ENCODE assay signal across 19 cellular contexts in genomic region chr2:44118257-44118656, GRCh38. TPM values are rescaled to one million over a fixed set of nuclear protein-coding genes. Genes with fewer than 3 reads are reported as not detected.
DNase-seq lines count a peak whose midpoint lies in the region; ATAC-seq, FAIRE-seq and TF ChIP-seq lines count a peak whose summit lies in the region.
"Had no signal": no experiment of that assay in that cellular context is flagged by ENCODE, and none has a peak within 500 bp of the region (broad histone marks: within the 10 kb centered on the region; RNA-seq: fewer than 3 reads in every experiment).

No MANE protein-coding gene starts in this region.

- in situ Hi-C loops in K562 (cut with MboI) = no loop called here

- FAIRE-seq in K562 (lab: Jason Lieb, UNC) = peak; percentile 52
- FAIRE-seq: H54 had no signal

- H3K27me3 ChIP-seq in K562 (ENCODE audit: control insufficient read depth in 2 of 2, insufficient read depth in 2 of 2, low read length in 2 of 2) = peaks cover 0 to 11% of the 10 kb centered on the region in 2 experiments; a peak in 2 of 5 replicates
- H3K27me3 ChIP-seq: vagina had no signal

- peak; percentile 73 for ATAC-seq in K562
- ATAC-seq in HG02884 (IDR thresholded peaks at IDR 0.05; ENCODE audit: unreplicated experiment) = no peak
- ATAC-seq: left ventricle myocardium superior, T-cell had no signal

- no peak for TF ChIP-seq POLR2A in NB4 (IDR thresholded peaks at IDR 0.05; ENCODE audit: extremely low read depth, insufficient read length)
- TF ChIP-seq POLR2A in K562 (conservative IDR thresholded peaks at IDR 0.05) = no peak

- CTCF ChIA-PET in K562 (lab: Yijun Ruan, JAX; ENCODE audit: low intra/inter-chr PET ratio) = no interaction called here

- H3K27ac ChIP-seq in K562 (ENCODE audit: extremely low read depth, low read depth, low read length) = no peak overlapping the region
- H3K27ac ChIP-seq: vagina had no signal

- H3K4me1 ChIP-seq in K562 (replicated peaks in 1 of 2; ENCODE audit: control insufficient read depth in 2 of 2, insufficient read depth in 2 of 2, low read length in 2 of 2) = no peaks in the 10 kb centered on the region
- H3K4me1 ChIP-seq: vagina had no signal

- no peak overlapping the region for H3K4me2 ChIP-seq in K562 (ENCODE audit: insufficient read depth, low read length)

- no peaks in the 10 kb centered on the region for H3K79me2 ChIP-seq in K562 (ENCODE audit: control insufficient read depth, insufficient read depth, low read length)

- POLR2A ChIA-PET in K562 (lab: Yijun Ruan, JAX) = interaction anchor here (0.7 kb wide), 1 partner anchor 19 kb away, joined by 3 read pairs; no protein-coding TSS in a partner anchor

- no peak for TF ChIP-seq RAD21 in K562 (CRISPR knock-in tag; conservative IDR thresholded peaks at IDR 0.05 in 1 of 2, IDR thresholded peaks at IDR 0.05 in 1 of 2)

- no TSS peak for BruUV-seq in K562 (replicated peaks; lab: Mats Ljungman, UMichigan)

- DNase-seq in stimulated activated CD4-positive, alpha-beta T cell treated with anti-CD3 and anti-CD28 coated beads, Interleukin-15, amount 100 ng/mL, for 48 hours (ENCODE audit: low read depth in 2 of 2) = peak; percentile 9 to 25
- DNase-seq in stimulated activated CD4-positive, alpha-beta T cell treated with anti-CD3 and anti-CD28 coated beads, Interleukin-4, amount 100 ng/mL, for 1 hour = no peak
- DNase-seq in NB4 (ENCODE audit: low read depth) = peak; percentile 35
- DNase-seq in K562 (ENCODE audit: extremely low read depth in 1 of 4, low spot score in 3 of 4) = peak in 2 of 4 experiments; percentile 8 to 31
- DNase-seq in stimulated activated CD8-positive, alpha-beta memory T cell treated with anti-CD3 and anti-CD28 coated beads, Interleukin-4, amount 100 ng/mL, for 48 hours = peak; percentile 59
- no peak for DNase-seq in amniotic stem cell (lab: John Stamatoyannopoulos, UW)
- DNase-seq: activated naive CD8-positive, alpha-beta T cell treated with anti-CD3 and anti-CD28 coated beads for 36 hours; dermis blood vessel endothelial cell; left ventricle myocardium superior; NCI-H1092; NCI-H2081; NCI-H524 treated with DMSO at 0.1 percent for 48 hours; occipital lobe; retina; SHP77; T-cell had no signal

- 17% methylated on average over 10 of the region's 10 CpGs for WGBS in K562 (ENCODE audit: insufficient coverage, low coverage, missing lambda C conversion rate)

- no peaks in the 10 kb centered on the region for H3K9me1 ChIP-seq in K562 (ENCODE audit: control insufficient read depth, insufficient read depth, low read length)

- TF ChIP-seq CTCF in NB4 (IDR thresholded peaks at IDR 0.05; ENCODE audit: low read depth, low read length) (no peak), K562 (IDR thresholded peaks at IDR 0.05 in 2 of 3, conservative IDR thresholded peaks at IDR 0.05 in 1 of 3; ENCODE audit: insufficient read depth in 2 of 3, low read depth in 1 of 3, low read length in 3 of 3) (no peak)

- H2AFZ ChIP-seq in K562 (ENCODE audit: low read depth, low read length) = no peak overlapping the region

- H3K9ac ChIP-seq in K562 (ENCODE audit: insufficient read depth in 1 of 2, low read depth in 2 of 2, low read length in 2 of 2) = no peak overlapping the region

- no peak for TF ChIP-seq EP300 in K562 (IDR thresholded peaks at IDR 0.05; ENCODE audit: low read length)

- no peaks in the 10 kb centered on the region for H3K36me3 ChIP-seq in K562 (ENCODE audit: control insufficient read depth, insufficient read depth, low read length)
- H3K36me3 ChIP-seq: vagina had no signal

- no peaks in the 10 kb centered on the region for H3K9me3 ChIP-seq in K562 (replicated peaks; ENCODE audit: control insufficient read depth, insufficient read depth, low read depth, low read length)
- H3K9me3 ChIP-seq: vagina had no signal

- intact Hi-C loops in K562 (cut with micrococcal nuclease) = no loop called here

- H4K20me1 ChIP-seq in K562 (replicated peaks; ENCODE audit: control insufficient read depth, insufficient read depth, low read length) = no peaks in the 10 kb centered on the region

- H3K4me3 ChIP-seq in NB4 (ENCODE audit: low read depth, low read length) (no peak overlapping the region), K562 (no peak overlapping the region)
- H3K4me3 ChIP-seq: vagina had no signal

TF ChIP-seq in K562, 482 proteins besides CTCF, POLR2A, EP300 and RAD21 (continues in another document):
- TF ChIP-seq KDM1A (IDR thresholded peaks at IDR 0.05) (peak; percentile 68 to 72; a peak in 3 of 4 replicates), HMBOX1 (IDR thresholded peaks at IDR 0.05) (peak; percentile 34; the same call in 1 of the 2 replicates), JUND (IDR thresholded peaks at IDR 0.05; ENCODE audit: borderline replicate concordance, low read depth, low read length) (no peak), JUND (tag; IDR thresholded peaks at IDR 0.05; ENCODE audit: borderline replicate concordance, low read depth, low read length) (peak; percentile 33; the same call in 1 of the 3 replicates), ADNP (tag; IDR thresholded peaks at IDR 0.05) (0 out of 2 replicates have a peak, but pooled peaks have one; percentile 32), TSHZ1 (CRISPR knock-in tag; IDR thresholded peaks at IDR 0.05) (no peak), ERF (CRISPR knock-in tag; IDR thresholded peaks at IDR 0.05) (no peak), HNRNPH1 (optimal IDR thresholded peaks at IDR 0.05; ENCODE audit: low read depth, low read length) (no peak), CBFA2T3 (IDR thresholded peaks at IDR 0.05) (0 out of 2 replicates have a peak, but pooled peaks have one; percentile 21), ATF7 (IDR thresholded peaks at IDR 0.05) (peak; percentile 83), NR2C1 (IDR thresholded peaks at IDR 0.05) (no peak), NR2C1 (tag; IDR thresholded peaks at IDR 0.05) (peak; percentile 65), ARID1B (IDR thresholded peaks at IDR 0.05) (peak; percentile 25; the same call in 1 of the 2 replicates), NR2C2 (CRISPR knock-in tag; IDR thresholded peaks at IDR 0.05) (no peak), NR2C2 (tag; IDR thresholded peaks at IDR 0.05) (peak; percentile 38; the same call in 1 of the 2 replicates), JUN (IDR thresholded peaks at IDR 0.05; ENCODE audit: borderline replicate concordance, low read depth, low read length) (no peak), JUN (CRISPR knock-in tag; IDR thresholded peaks at IDR 0.05; ENCODE audit: borderline replicate concordance) (0 out of 2 replicates have a peak, but pooled peaks have one; percentile 34)

RNA-seq across cellular contexts. Expression of gene PPM1B, which starts 50.4 kb away (rescaled TPM):
- 34.0 and 96.0 TPM in 2 replicates for total RNA-seq in K562 (2011; cell fraction: chromatin; rRNA removed; ENCODE audit: low replicate concordance)
- 13.5 and 20.7 TPM in 2 replicates for total RNA-seq in K562 (2011; cell fraction: nucleolus; rRNA removed)
- total RNA-seq in K562 (2011; cell fraction: nucleoplasm; rRNA removed) = 48.2 and 84.6 TPM in 2 replicates
- 10.4 and 21.6 TPM in 2 replicates for total RNA-seq in K562 (2014; rRNA removed)
- total RNA-seq in K562 (2014; rRNA removed; fragmentation: Illumina TruSeq; extraction: Trizol) = 33.3 and 36.4 TPM in 2 replicates
- total RNA-seq in K562 (2015; rRNA removed; fragmentation: Illumina TruSeq; extraction: Trizol) = 28.5 and 30.6 TPM in 2 replicates
- total RNA-seq in K562 (2021) = 28.6 and 29.2 TPM in 2 replicates
- polyA plus RNA-seq in K562 (2011; rRNA removed) = 40.1 and 44.0 TPM in 2 replicates
- 9.2 and 14.9 TPM in 2 replicates for polyA plus RNA-seq in K562 (2011; cell fraction: cytosol; rRNA removed)
- polyA plus RNA-seq in K562 (2011; cell fraction: nucleus; rRNA removed) = 13.6 and 23.6 TPM in 2 replicates
- polyA plus RNA-seq in K562 (2012) = 22.6 and 26.1 TPM in 2 replicates
- polyA plus RNA-seq in K562 (2014; fragmentation: Illumina TruSeq; extraction: Trizol) = 28.1 and 36.5 TPM in 2 replicates
- polyA plus RNA-seq in K562 (2014; fragmentation: Nextera tagmentation; extraction: Ambion mirVana) = 1 to 10 TPM; 8.9 to 9.8 TPM
- 16.8 and 17.0 TPM in 2 replicates for polyA plus RNA-seq in K562 (2014; rRNA removed)
- 89.2 and 101 TPM in 2 replicates for polyA minus RNA-seq in K562 (2011; rRNA and poly(A)+ RNA removed)
- 27.7 and 29.9 TPM in 2 replicates for polyA minus RNA-seq in K562 (2011; cell fraction: cytosol; rRNA and poly(A)+ RNA removed)
- polyA minus RNA-seq in K562 (2011; cell fraction: nucleus; rRNA and poly(A)+ RNA removed) = 16.2 and 37.7 TPM in 2 replicates

Comparison
In these comparisons a context has a peak if more than half of its experiments do, and no peak if none do; other contexts are left out.
1. DNase-seq: peak in stimulated activated CD4-positive, alpha-beta T cell treated with anti-CD3 and anti-CD28 coated beads, Interleukin-15, amount 100 ng/mL, for 48 hours (2 of 2), NB4 (single experiment) and stimulated activated CD8-positive, alpha-beta memory T cell treated with anti-CD3 and anti-CD28 coated beads, Interleukin-4, amount 100 ng/mL, for 48 hours (single experiment); none in stimulated activated CD4-positive, alpha-beta T cell treated with anti-CD3 and anti-CD28 coated beads, Interleukin-4, amount 100 ng/mL, for 1 hour (single experiment) and amniotic stem cell (single experiment).